In genomic region chr4:78336093-78336943, GRCh38 we compare ENCODE assay signal across 13 cellular contexts.
DNase-seq lines count a peak whose midpoint lies in the region; ATAC-seq, FAIRE-seq and TF ChIP-seq lines count a peak whose summit lies in the region.
"Had no signal": no experiment of that assay in that cellular context is flagged by ENCODE, and none has a peak within 500 bp of the region (broad histone marks: within the 10 kb centered on the region; RNA-seq: fewer than 3 reads in every experiment).

No MANE protein-coding gene starts in this region.

- intact Hi-C loops in right cardiac atrium (cut with DNase I): no loop called here
- intact Hi-C loops in left ventricle myocardium inferior (cut with micrococcal nuclease): no loop called here

- peak overlapping the region in 3 of 5 experiments; percentile 6 to 54 (median 25) for H3K27ac Mint-ChIP-seq in brain
- H3K27ac Mint-ChIP-seq: T-helper 2 cell treated with Interferon-gamma antibody and Interleukin-4, amounts not matched to agents 5 μg/mL and 100 μg/mL, for 36 hours had no signal

- peak; percentile 60 for FAIRE-seq in keratinocyte (lab: Jason Lieb, UNC)
- FAIRE-seq: endometrium, GM12878 had no signal

- no peaks in the 10 kb centered on the region for H3K9me3 ChIP-seq in right cardiac atrium (ENCODE audit: control insufficient read depth, low read length)
- H3K9me3 ChIP-seq in left ventricle myocardium inferior (replicated peaks): no peaks in the 10 kb centered on the region
- no peaks in the 10 kb centered on the region for H3K9me3 ChIP-seq in keratinocyte (ENCODE audit: control insufficient read depth, low read depth, low read length)

- no peak overlapping the region for H3K9ac ChIP-seq in keratinocyte (ENCODE audit: control insufficient read depth, extremely low read depth, insufficient read depth, low read length)

- peaks cover 8% of the 10 kb centered on the region for H3K4me1 ChIP-seq in right cardiac atrium (ENCODE audit: control insufficient read depth, insufficient read depth, low read length)
- peaks cover 12% of the 10 kb centered on the region for H3K4me1 ChIP-seq in left ventricle myocardium inferior
- no peaks in the 10 kb centered on the region for H3K4me1 ChIP-seq in keratinocyte (ENCODE audit: control insufficient read depth, extremely low read depth, insufficient read depth, low read length)

- peaks cover 44% of the 10 kb centered on the region for H3K4me1 Mint-ChIP-seq in brain

- no peaks in the 10 kb centered on the region for H3K9me1 ChIP-seq in keratinocyte (ENCODE audit: control insufficient read depth, extremely low read depth, insufficient read depth, low read length)

- WGBS in right cardiac atrium: 38% methylated on average over 4 of the region's 4 CpGs

- no peaks in the 10 kb centered on the region for H3K36me3 ChIP-seq in left ventricle myocardium inferior
- H3K36me3 ChIP-seq in keratinocyte (ENCODE audit: control insufficient read depth in 2 of 2, extremely low read depth in 1 of 2, insufficient read depth in 2 of 2, low read length in 2 of 2): peaks cover 0 to 2% of the 10 kb centered on the region in 2 experiments

- H3K27ac ChIP-seq in right cardiac atrium (ENCODE audit: low read length): no peak overlapping the region
- H3K27ac ChIP-seq in left ventricle myocardium inferior (replicated peaks): no peak overlapping the region
- H3K27ac ChIP-seq in keratinocyte (ENCODE audit: control insufficient read depth, insufficient read depth, low read length): no peak overlapping the region
- no peak overlapping the region for H3K27ac ChIP-seq in caudate nucleus (ENCODE audit: low read depth, low read length)

- ATAC-seq in right cardiac atrium: peak; percentile 41 to 61
- no peak for ATAC-seq in HG03354 (IDR thresholded peaks at IDR 0.05; ENCODE audit: poor library complexity, severe bottlenecking, unreplicated experiment)
- ATAC-seq in HG03139 (IDR thresholded peaks at IDR 0.05; ENCODE audit: unreplicated experiment): no peak
- ATAC-seq: GM12878 had no signal

- H3K27me3 ChIP-seq in right cardiac atrium (ENCODE audit: control insufficient read depth, insufficient read depth) (no peaks in the 10 kb centered on the region), left ventricle myocardium inferior (ENCODE audit: low read depth) (no peaks in the 10 kb centered on the region), keratinocyte (ENCODE audit: control insufficient read depth, extremely low read depth, insufficient read depth, low read length) (no peaks in the 10 kb centered on the region)

- DNase-seq in right cardiac atrium: peak; percentile 12 to 44 (median 38)
- DNase-seq in left ventricle myocardium inferior: no peak
- peak; percentile 4 for DNase-seq in keratinocyte (ENCODE audit: low read depth, low spot score)
- DNase-seq in activated effector memory CD4-positive, alpha-beta T cell treated with Interleukin-2 at 50 U/mL for 16 hours: no peak
- DNase-seq in caudate nucleus (lab: John Stamatoyannopoulos, UW): no peak
- DNase-seq: DND-41, NCI-H524 had no signal

- H3K79me2 ChIP-seq in keratinocyte (ENCODE audit: control insufficient read depth, insufficient read depth, low read length): no peaks in the 10 kb centered on the region

- dilution Hi-C loops in keratinocyte (cut with MboI; ENCODE audit: extremely low pct_ligation_motif_present, low sequenced_read_pairs): no loop called here

- no peaks in the 10 kb centered on the region for H3K9me3 Mint-ChIP-seq in brain
- H3K9me3 Mint-ChIP-seq: T-helper 2 cell treated with Interferon-gamma antibody and Interleukin-4, amounts not matched to agents 5 μg/mL and 100 μg/mL, for 36 hours had no signal

- H3K27me3 Mint-ChIP-seq in brain: peaks cover under 1% of the 10 kb centered on the region

- H3K4me3 Mint-ChIP-seq in brain: no peak overlapping the region
- H3K4me3 Mint-ChIP-seq: T-helper 2 cell treated with Interferon-gamma antibody and Interleukin-4, amounts not matched to agents 5 μg/mL and 100 μg/mL, for 36 hours had no signal

- H3K36me3 Mint-ChIP-seq in brain: peaks cover 10% of the 10 kb centered on the region

- TF ChIP-seq CTCF in left ventricle myocardium inferior (IDR thresholded peaks at IDR 0.05; ENCODE audit: borderline replicate concordance) (no peak), brain (conservative IDR thresholded peaks at IDR 0.05) (no peak), keratinocyte (optimal IDR thresholded peaks at IDR 0.05 in 1 of 3, IDR thresholded peaks at IDR 0.05 in 1 of 3, conservative IDR thresholded peaks at IDR 0.05 in 1 of 3; ENCODE audit: extremely low read depth in 1 of 3, insufficient read depth in 2 of 3, low read length in 3 of 3) (no peak)

- H2AFZ ChIP-seq in keratinocyte (ENCODE audit: control insufficient read depth, low read length): no peak overlapping the region

- H4K20me1 ChIP-seq in keratinocyte (ENCODE audit: control insufficient read depth, extremely low read depth, insufficient read depth, low read length): no peaks in the 10 kb centered on the region

- H3K4me3 ChIP-seq in right cardiac atrium (ENCODE audit: low read length) (no peak overlapping the region), left ventricle myocardium inferior (no peak overlapping the region), keratinocyte (ENCODE audit: control insufficient read depth in 2 of 3, extremely low read depth in 1 of 3, insufficient read depth in 2 of 3, low read depth in 1 of 3, low read length in 3 of 3) (no peak overlapping the region)
- H3K4me3 ChIP-seq: GM12878 had no signal

- no peak overlapping the region for H3K4me2 ChIP-seq in keratinocyte (ENCODE audit: control insufficient read depth, extremely low read depth, insufficient read depth, low read depth, low read length)

Comparison
In these comparisons a context has a peak if more than half of its experiments do, and no peak if none do; other contexts are left out.
1. DNase-seq: peak in right cardiac atrium (3 of 3) and keratinocyte (single experiment); none in left ventricle myocardium inferior (single experiment), activated effector memory CD4-positive, alpha-beta T cell treated with Interleukin-2 at 50 U/mL for 16 hours (single experiment) and caudate nucleus (0 of 61).
2. ATAC-seq: peak in right cardiac atrium (2 of 2); none in HG03354 (single experiment) and HG03139 (single experiment).